Comparison of ENCODE assay signal across 8 cellular contexts in genomic region chr16:71817150-71817500, GRCh38. TPM values are rescaled to one million over a fixed set of nuclear protein-coding genes. Genes with fewer than 3 reads are reported as not detected.
DNase-seq lines count a peak whose midpoint lies in the region; ATAC-seq and TF ChIP-seq lines count a peak whose summit lies in the region.
"Not testable (repeated sequence)": the region's sequence is repeated elsewhere in the genome, so short reads cannot be mapped to it uniquely, and the experiment has no call there.

No MANE protein-coding gene starts in this region.

- intact Hi-C loops in PC-3 (cut with micrococcal nuclease); transverse colon (cut with DNase I; ENCODE audit: low total_unique reads): not testable (repeated sequence)

- H3K9me3 Mint-ChIP-seq in activated naive CD4-positive, alpha-beta T cell treated with anti-CD3 and anti-CD28 coated beads, Interleukin-2, amount 50 U/mL, for 72 hours; osteocyte (ENCODE audit: unreplicated experiment): not testable (repeated sequence)

- ATAC-seq in GM21447 (IDR thresholded peaks at IDR 0.05; ENCODE audit: unreplicated experiment) (peak; percentile 3), HG03025 (IDR thresholded peaks at IDR 0.05; ENCODE audit: low FRiP score, unreplicated experiment) (peak; percentile 6)
- ATAC-seq in PC-3, gastroesophageal sphincter: not testable (repeated sequence)
- peak in 1 of 2 donors; percentile 10 for ATAC-seq in activated naive CD4-positive, alpha-beta T cell treated with anti-CD3 and anti-CD28 coated beads, Interleukin-2, amount 50 U/mL, for 72 hours

- not testable (repeated sequence) for TF ChIP-seq POLR2A in gastroesophageal sphincter (IDR thresholded peaks at IDR 0.05); transverse colon (IDR thresholded peaks at IDR 0.05)

- H3K9ac ChIP-seq in PC-3 (ENCODE audit: low read length), result not testable (repeated sequence)

- POLR2A ChIA-PET in PC-3 (lab: Charles Lee; ENCODE audit: unreplicated experiment), result not testable (repeated sequence)

- peak overlapping the region; percentile 78; the same call in 1 of the 2 replicates for H2AFZ ChIP-seq in PC-3 (ENCODE audit: low read length)

- not testable (repeated sequence) for H4K20me1 ChIP-seq in PC-3 (ENCODE audit: low read length)

- not testable (repeated sequence) for H3K4me1 ChIP-seq in PC-3 (ENCODE audit: insufficient read depth, low read length); transverse colon
- peaks cover 4 to 42% (median 6%) of the 10 kb centered on the region in 3 donors for H3K4me1 ChIP-seq in gastroesophageal sphincter

- TF ChIP-seq CTCF in GM12865 (IDR thresholded peaks at IDR 0.05; ENCODE audit: insufficient read depth, low read depth, low read length, missing control alignments); PC-3 (conservative IDR thresholded peaks at IDR 0.05; ENCODE audit: low read depth, low read length); gastroesophageal sphincter (IDR thresholded peaks at IDR 0.05); osteocyte (IDR thresholded peaks at IDR 0.05); transverse colon (IDR thresholded peaks at IDR 0.05): not testable (repeated sequence)

- H3K27ac Mint-ChIP-seq in activated naive CD4-positive, alpha-beta T cell treated with anti-CD3 and anti-CD28 coated beads, Interleukin-2, amount 50 U/mL, for 72 hours, result peak overlapping the region; percentile 85 to 94
- peak overlapping the region; percentile 93 for H3K27ac Mint-ChIP-seq in osteocyte (ENCODE audit: unreplicated experiment)

- peak; percentile 61 for DNase-seq in GM12865 (ENCODE audit: low read depth)
- not testable (repeated sequence) for DNase-seq in PC-3; activated naive CD4-positive, alpha-beta T cell treated with anti-CD3 and anti-CD28 coated beads, Interleukin-2, amount 50 U/mL, for 72 hours (ENCODE audit: low spot score in 2 of 2); osteocyte (ENCODE audit: extremely low spot score, unreplicated experiment); transverse colon

- CTCF ChIA-PET in PC-3 (lab: Charles Lee), result not testable (repeated sequence)

- H3K36me3 Mint-ChIP-seq in activated naive CD4-positive, alpha-beta T cell treated with anti-CD3 and anti-CD28 coated beads, Interleukin-2, amount 50 U/mL, for 72 hours; osteocyte (ENCODE audit: unreplicated experiment): not testable (repeated sequence)

- peaks cover 25% of the 10 kb centered on the region for H3K4me1 Mint-ChIP-seq in osteocyte (ENCODE audit: unreplicated experiment)

- not testable (repeated sequence) for H3F3A ChIP-seq in PC-3 (ENCODE audit: low read length, unreplicated experiment)

- not testable (repeated sequence) for H3K9me3 ChIP-seq in PC-3 (ENCODE audit: low read length); gastroesophageal sphincter; transverse colon

- peak overlapping the region; percentile 49 for H3K4me3 Mint-ChIP-seq in osteocyte (ENCODE audit: unreplicated experiment)

- in situ Hi-C loops in transverse colon (cut with MboI; ENCODE audit: low pct_ligation_motif_present in 1 of 4, low pct_unique_long_range_greater_than_20kb in 1 of 4, low sequenced_read_pairs in 3 of 4), result not testable (repeated sequence)

- H3K9me2 ChIP-seq in PC-3 (replicated peaks; ENCODE audit: low read length), result not testable (repeated sequence)

- 35 to 52% methylated on average over 3 to 4 of the region's 10 CpGs for WGBS in gastroesophageal sphincter (ENCODE audit: low coverage in 1 of 2), 2 donors
- WGBS in transverse colon (ENCODE audit: low coverage in 1 of 2), 2 donors, result 59 to 78% methylated on average over 7 to 10 of the region's 10 CpGs

- not testable (repeated sequence) for H3K27ac ChIP-seq in PC-3 (ENCODE audit: low read length)
- peak overlapping the region; percentile 88 to 96 (median 88) for H3K27ac ChIP-seq in gastroesophageal sphincter
- peak overlapping the region; percentile 67 to 85 (median 76) for H3K27ac ChIP-seq in transverse colon

- H3K27me3 ChIP-seq in PC-3 (ENCODE audit: low read length); gastroesophageal sphincter; transverse colon: not testable (repeated sequence)

- H3K4me3 ChIP-seq in GM12865 (ENCODE audit: low read depth, low read length) (peak overlapping the region; percentile 55), gastroesophageal sphincter (peak overlapping the region in 1 of 2 donors; percentile 2)
- H3K4me3 ChIP-seq in PC-3 (ENCODE audit: low read length); transverse colon: not testable (repeated sequence)

- BruUV-seq in PC-3 (replicated peaks; lab: Mats Ljungman, UMichigan), result not testable (repeated sequence)

- not testable (repeated sequence) for H3K79me2 ChIP-seq in PC-3 (ENCODE audit: low read length)

- H3K27me3 Mint-ChIP-seq in osteocyte (ENCODE audit: unreplicated experiment), result not testable (repeated sequence)

- not testable (repeated sequence) for TF ChIP-seq EP300 in gastroesophageal sphincter (IDR thresholded peaks at IDR 0.05); transverse colon (IDR thresholded peaks at IDR 0.05; ENCODE audit: low read depth)

- H3K4me2 ChIP-seq in PC-3 (ENCODE audit: low read length), result not testable (repeated sequence)

- not testable (repeated sequence) for H3K36me3 ChIP-seq in PC-3 (ENCODE audit: low read depth, low read length); gastroesophageal sphincter; transverse colon

RNA-seq across cellular contexts. Expression of gene AP1G1, which starts 8.5 kb away (rescaled TPM):
- 51.1 and 51.2 TPM in 2 replicates for total RNA-seq in PC-3 (2014; rRNA removed)
- 10 to 100 TPM; 73.1 to 79.0 TPM for total RNA-seq in activated naive CD4-positive, alpha-beta T cell treated with anti-CD3 and anti-CD28 coated beads, Interleukin-2, amount 50 U/mL, for 72 hours
- 10 to 100 TPM; 43.7 to 66.2 (median 57.1) TPM for total RNA-seq in gastroesophageal sphincter
- total RNA-seq in osteocyte, result 72.7 and 73.0 TPM in 2 replicates
- total RNA-seq in transverse colon, result 100 to 1,000 TPM; 104 to 270 (median 121) TPM

RNA-seq across cellular contexts. Expression of gene ATXN1L, which starts 28.7 kb away (rescaled TPM):
- total RNA-seq in PC-3 (2014; rRNA removed) (8.5 and 9.2 TPM in 2 replicates), gastroesophageal sphincter (10 to 100 TPM; 30.4 to 56.5 (median 40.9) TPM), osteocyte (30.9 and 32.4 TPM in 2 replicates), transverse colon (10 to 100 TPM; 16.7 to 33.3 (median 24.1) TPM)
- total RNA-seq in activated naive CD4-positive, alpha-beta T cell treated with anti-CD3 and anti-CD28 coated beads, Interleukin-2, amount 50 U/mL, for 72 hours, result 10 to 100 TPM; 17.0 to 33.0 TPM
